31 cellular contexts compared by ENCODE assay signal in genomic region chr10:5894873-5895272, GRCh38. TPM values are rescaled to one million over a fixed set of nuclear protein-coding genes. Genes with fewer than 3 reads are reported as not detected.
A peak's percentile ranks its signal among the peaks of the same experiment; 100 is the strongest.
DNase-seq lines count a peak whose midpoint lies in the region; ATAC-seq and TF ChIP-seq lines count a peak whose summit lies in the region.
"Had no signal": no experiment of that assay in that cellular context is flagged by ENCODE, and none has a peak within 500 bp of the region (broad histone marks: within the 10 kb centered on the region; RNA-seq: fewer than 3 reads in every experiment).

No MANE protein-coding gene starts in this region.

- H3K4me1 Mint-ChIP-seq in CD4-positive, alpha-beta T cell (ENCODE audit: low read depth): peaks cover 73% of the 10 kb centered on the region

- intact Hi-C loops in CD4-positive, alpha-beta T cell (cut with DNase I, micrococcal nuclease): loop anchor here in 1 of 2 experiments (5.0 kb wide), 3 partner anchors 82 to 267 kb away; partner anchors contain the start of genes IL15RA and RBM17
- intact Hi-C loops in Right ventricle myocardium inferior (cut with DNase I): loop anchor here (5.0 kb wide), 2 partner anchors 42 to 213 kb away; partner anchors contain the start of gene TASOR2
- intact Hi-C loops in left lung (cut with DNase I): no loop called here

- no peak for DNase-seq in CD4-positive, alpha-beta T cell
- DNase-seq in OCI-M1 (lab: John Stamatoyannopoulos, UW) (peak; percentile 83), Right ventricle myocardium inferior (ENCODE audit: missing footprints) (no peak), left lung (no peak), RWPE1 (ENCODE audit: low spot score) (no peak), DMS53 (lab: John Stamatoyannopoulos, UW) (no peak), DMS153 (lab: John Stamatoyannopoulos, UW) (no peak)
- DNase-seq: ACHN; activated CD4-positive, alpha-beta T cell treated with anti-CD3 and anti-CD28 coated beads, Interleukin-2, amount 10 ng/mL, durations not matched to agents 7 days and 5 days; activated naive CD4-positive, alpha-beta T cell; activated T-cell treated with anti-CD3 and anti-CD28 coated beads, Interleukin-2, amount 50 U/mL, for 48 hours; amniotic stem cell; brain microvascular endothelial cell; dorsolateral prefrontal cortex; foreskin melanocyte; GM23248; MG63; natural killer cell; NCI-H1105 treated with DMSO at 0.1 percent for 48 hours; NCI-H1930; NCI-H524 treated with DMSO at 0.1 percent for 48 hours; NK-92 treated with Interleukin-12 subunit alpha and Interleukin-12 subunit beta, amount 100 ng/mL, for 24 hours; occipital lobe; PC-9; SHP77; stimulated activated naive B cell treated with anti-CD40 and anti-IgM and Interleukin-4, amounts not matched to agents 10 μg/mL and 1 μg/mL and 100 μg/mL, for 72 hours; substantia nigra; WERI-Rb-1 had no signal

- no peak for TF ChIP-seq CTCF in CD4-positive, alpha-beta T cell (IDR thresholded peaks at IDR 0.05)
- TF ChIP-seq CTCF in left lung (IDR thresholded peaks at IDR 0.05): no peak
- no peak for TF ChIP-seq CTCF in RWPE1 (conservative IDR thresholded peaks at IDR 0.05; ENCODE audit: low read depth)

- H3K27me3 ChIP-seq in CD4-positive, alpha-beta T cell (ENCODE audit: control insufficient read depth, insufficient read depth, low read length): no peaks in the 10 kb centered on the region
- H3K27me3 ChIP-seq in left lung: no peaks in the 10 kb centered on the region
- H3K27me3 ChIP-seq: brain microvascular endothelial cell, dorsolateral prefrontal cortex, MG63, upper lobe of left lung had no signal

- ATAC-seq in CD4-positive, alpha-beta T cell (ENCODE audit: poor library complexity): no peak
- ATAC-seq in Right ventricle myocardium inferior (peak; percentile 67), left lung (peak; percentile 4), GM21381 (IDR thresholded peaks at IDR 0.05; ENCODE audit: unreplicated experiment) (no peak)
- ATAC-seq: natural killer cell; stimulated activated naive B cell treated with anti-CD40 and anti-IgM and Interleukin-4, amounts not matched to agents 10 μg/mL and 1 μg/mL and 100 μg/mL, for 72 hours had no signal

- no peaks in the 10 kb centered on the region for H3K27me3 Mint-ChIP-seq in CD4-positive, alpha-beta T cell
- H3K27me3 Mint-ChIP-seq: activated CD4-positive, alpha-beta T cell treated with anti-CD3 and anti-CD28 coated beads, Interleukin-2, amount 10 ng/mL, durations not matched to agents 7 days and 5 days; stimulated activated naive B cell treated with anti-CD40 and anti-IgM and Interleukin-4, amounts not matched to agents 10 μg/mL and 1 μg/mL and 100 μg/mL, for 72 hours had no signal

- peaks cover 57% of the 10 kb centered on the region for H3K36me3 Mint-ChIP-seq in CD4-positive, alpha-beta T cell (ENCODE audit: low read depth)
- H3K36me3 Mint-ChIP-seq: natural killer cell had no signal

- peaks cover 0 to 40% of the 10 kb centered on the region in 2 donors for H3K36me3 ChIP-seq in left lung
- H3K36me3 ChIP-seq: WERI-Rb-1 had no signal

- POLR2A ChIA-PET in CD4-positive, alpha-beta T cell (lab: Charles Lee): interaction anchor here (0.9 kb wide), 1 partner anchor 8 kb away, joined by 3 read pairs; no protein-coding TSS in a partner anchor
- POLR2A ChIA-PET in RWPE1 (lab: Yijun Ruan, JAX; ENCODE audit: low non-redundant PET): no interaction called here

- H3K9me3 ChIP-seq in CD4-positive, alpha-beta T cell (ENCODE audit: control insufficient read depth, low read length): peaks cover 3% of the 10 kb centered on the region
- H3K9me3 ChIP-seq in left lung: peaks cover 0 to 9% of the 10 kb centered on the region in 2 donors
- H3K9me3 ChIP-seq: MG63 had no signal

- no peak overlapping the region for H3K4me3 Mint-ChIP-seq in CD4-positive, alpha-beta T cell
- H3K4me3 Mint-ChIP-seq: natural killer cell had no signal

- no peak overlapping the region for H3K4me3 ChIP-seq in left lung
- H3K4me3 ChIP-seq: dorsolateral prefrontal cortex, GM23248, lung, MG63, PC-9, upper lobe of left lung had no signal

- H3K9me3 Mint-ChIP-seq in CD4-positive, alpha-beta T cell: no peaks in the 10 kb centered on the region
- H3K9me3 Mint-ChIP-seq: natural killer cell had no signal

- peaks cover 11 to 37% of the 10 kb centered on the region in 2 donors for H3K4me1 ChIP-seq in left lung

- peak overlapping the region; percentile 89 for H3K27ac Mint-ChIP-seq in CD4-positive, alpha-beta T cell

- CTCF ChIA-PET in CD4-positive, alpha-beta T cell (lab: Charles Lee): interaction anchor here (1.6 to 1.7 kb wide), 2 partner anchors 12 to 21 kb away, joined by 3 to 5 read pairs; no protein-coding TSS in a partner anchor
- CTCF ChIA-PET in RWPE1 (lab: Yijun Ruan, JAX): no interaction called here

- H3K27ac ChIP-seq in CD4-positive, alpha-beta T cell (ENCODE audit: low read depth, low read length): no peak overlapping the region
- H3K27ac ChIP-seq in left lung (no peak overlapping the region), RWPE1 (no peak overlapping the region)
- H3K27ac ChIP-seq: brain microvascular endothelial cell, dorsolateral prefrontal cortex, GM23248, PC-9, WERI-Rb-1 had no signal

RNA-seq across cellular contexts. Expression of gene FBH1, which starts 4.8 kb away (rescaled TPM):
- 10 to 100 TPM; 33.9 to 34.2 TPM for total RNA-seq in CD4-positive, alpha-beta T cell
- total RNA-seq in Right ventricle myocardium inferior (78.1 TPM), left lung (10 to 100 TPM; 74.7 to 77.4 TPM)

RNA-seq across cellular contexts. Expression of gene ANKRD16, which starts 5.2 kb away (rescaled TPM):
- total RNA-seq in CD4-positive, alpha-beta T cell: 1 to 10 TPM; 1.4 to 1.8 TPM
- total RNA-seq in Right ventricle myocardium inferior: 2.5 TPM
- 1 to 10 TPM; 4.4 to 4.5 TPM for total RNA-seq in left lung

Comparison
In these comparisons a context has a peak if more than half of its experiments do, and no peak if none do; other contexts are left out.
1. ATAC-seq: peak in Right ventricle myocardium inferior (single experiment) and left lung (single experiment); none in CD4-positive, alpha-beta T cell (single experiment) and GM21381 (single experiment).